In the genomic region with DNA sequence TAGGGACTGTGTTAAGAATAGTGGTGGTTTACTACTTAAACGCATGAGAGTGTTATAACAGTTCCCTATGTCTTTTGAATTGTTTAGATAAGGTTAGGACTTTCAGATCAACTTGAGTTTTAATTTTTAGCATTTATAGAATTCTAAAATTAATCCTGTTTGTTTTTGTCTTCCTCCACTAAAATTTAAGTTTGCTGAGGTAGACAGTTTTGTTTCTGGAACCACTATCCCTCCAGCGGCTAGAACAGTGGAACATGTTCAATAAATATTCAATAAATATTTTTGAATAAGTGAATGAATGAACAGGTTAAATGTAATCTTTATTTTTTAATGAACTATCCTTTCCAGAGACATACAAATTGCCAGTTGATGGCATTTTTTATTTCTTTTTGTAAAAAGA, we compare ENCODE assay signal across 34 cellular contexts.
"Had no signal": no experiment of that assay in that cellular context is flagged by ENCODE, and none has a peak within 500 bp of the region (broad histone marks: within the 10 kb centered on the region; RNA-seq: fewer than 3 reads in every experiment).

No MANE protein-coding gene starts in this region.

- H3K4me3 ChIP-seq: PC-9 had no signal

- H3K4me2 ChIP-seq: KMS-11, PC-9 had no signal

- H3K36me3 ChIP-seq: brain microvascular endothelial cell had no signal

- DNase-seq: activated B cell treated with CpG ODN at 0.5 μM for 24 hours; activated CD4-positive, alpha-beta memory T cell treated with anti-CD3 and anti-CD28 coated beads for 36 hours; activated CD4-positive, alpha-beta T cell treated with anti-CD3 and anti-CD28 coated beads for 4 hours; activated CD4-positive, alpha-beta T cell treated with anti-CD3 and anti-CD28 coated beads, Interleukin-2, amount 50 U/mL, for 1 hour; activated CD4-positive, CD25-positive, alpha-beta regulatory T cell treated with anti-CD3 and anti-CD28 coated beads, Interleukin-2, amount 50 U/mL, for 72 hours; activated CD8-positive, alpha-beta memory T cell treated with anti-CD3 and anti-CD28 coated beads, Interleukin-2, amount 50 U/mL, for 48 hours; activated effector memory CD4-positive, alpha-beta T cell treated with Interleukin-2 at 50 U/mL for 16 hours; activated naive CD4-positive, alpha-beta T cell treated with anti-CD3 and anti-CD28 coated beads, Interleukin-2, amount 10 ng/mL, durations not matched to agents 7 days and 5 days; activated naive CD8-positive, alpha-beta T cell treated with anti-CD3 and anti-CD28 coated beads, Interleukin-2, amount 50 U/mL, for 24 hours; activated T-cell treated with anti-CD3 and anti-CD28 coated beads, Interleukin-2, amount 50 U/mL, for 48 hours; aorta; brain microvascular endothelial cell; MM.1S; MV-4-11; NCI-H1092; NCI-H1436 treated with DMSO at 0.1 percent for 48 hours; NCI-H187; NCI-H2029 treated with DMSO at 0.1 percent for 48 hours; NCI-H2107; NCI-H2171; NCI-H510A; NCI-H526; NCI-H748 treated with DMSO at 0.1 percent for 48 hours; NK-92 treated with Interleukin-12 subunit alpha and Interleukin-12 subunit beta, amount 100 ng/mL, for 24 hours; PC-9; SIG-M5; T-helper 1 cell; T-helper 2 cell; T-helper 9 cell had no signal

- H2AFZ ChIP-seq: PC-9 had no signal

- ATAC-seq: activated naive CD8-positive, alpha-beta T cell treated with anti-CD3 and anti-CD28 coated beads, Interleukin-2, amount 50 U/mL, for 24 hours; Right ventricle myocardium inferior; SK-N-SH treated with all-trans-retinoic acid at 6 μM for 48 hours had no signal

- H3K27ac ChIP-seq: brain microvascular endothelial cell, KMS-11, PC-9, RWPE1, VCaP had no signal

- H3K27me3 ChIP-seq: brain microvascular endothelial cell had no signal
